In the genomic region with DNA sequence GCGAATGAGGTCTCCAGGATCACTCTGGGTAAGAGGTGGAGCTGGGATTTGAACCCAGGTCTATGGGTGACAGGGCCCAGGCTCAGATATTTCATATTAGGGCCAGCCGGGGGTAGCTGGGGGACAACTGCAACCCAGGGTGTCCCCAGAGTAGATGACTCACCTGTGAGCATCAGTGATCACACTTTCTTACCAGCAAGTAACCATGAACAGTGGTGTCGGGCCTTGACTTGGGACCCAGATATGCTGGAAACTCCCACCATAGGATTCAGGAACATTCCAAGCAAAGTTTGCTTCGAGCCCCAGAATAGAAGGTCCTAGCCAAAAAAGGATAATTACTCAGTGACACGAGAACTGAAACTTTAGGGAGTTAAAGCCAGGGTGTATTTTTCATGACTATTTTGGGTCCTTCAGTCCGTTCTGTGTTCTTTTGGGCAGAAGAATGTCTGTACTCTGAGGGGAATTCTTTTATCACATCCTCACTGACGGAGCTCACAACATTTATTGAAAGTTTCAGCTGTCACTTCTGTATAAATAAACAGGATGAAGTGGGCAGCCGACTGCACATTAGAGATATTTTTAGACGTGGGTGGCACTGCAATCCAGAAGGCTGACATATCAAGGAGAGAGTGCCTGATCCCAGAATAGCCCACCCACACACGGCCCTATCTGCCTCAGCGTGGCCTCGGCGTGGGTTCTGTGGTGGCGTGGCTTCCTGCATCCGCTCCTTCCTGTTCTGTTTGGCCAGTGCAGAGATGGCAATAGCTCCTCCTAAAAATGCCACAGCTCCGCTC, we compare ENCODE assay signal across 8 cellular contexts. TPM values are rescaled to one million over a fixed set of nuclear protein-coding genes. Genes with fewer than 3 reads are reported as not detected.
DNase-seq lines count a peak whose midpoint lies in the region; ATAC-seq and TF ChIP-seq lines count a peak whose summit lies in the region.

No MANE protein-coding gene starts in this region.

- TF ChIP-seq CTCF in Peyer's patch (IDR thresholded peaks at IDR 0.05) (no peak), esophagus squamous epithelium (IDR thresholded peaks at IDR 0.05) (no peak), WERI-Rb-1 (IDR thresholded peaks at IDR 0.05; ENCODE audit: low read depth, low read length) (no peak)

- H3K4me3 ChIP-seq in Peyer's patch (no peak overlapping the region), esophagus squamous epithelium (no peak overlapping the region), WERI-Rb-1 (ENCODE audit: low read depth, low read length) (no peak overlapping the region)

- 35 to 52% methylated on average over 8 to 14 of the region's 16 CpGs for WGBS in esophagus squamous epithelium, 2 donors

- H3K4me1 ChIP-seq in Peyer's patch (no peaks in the 10 kb centered on the region), esophagus squamous epithelium (peaks cover 0 to 16% (median 0%) of the 10 kb centered on the region in 3 donors)

- H3K36me3 ChIP-seq in Peyer's patch (no peaks in the 10 kb centered on the region), esophagus squamous epithelium (no peaks in the 10 kb centered on the region), WERI-Rb-1 (no peaks in the 10 kb centered on the region)

- DNase-seq in GDM1 (lab: John Stamatoyannopoulos, UW) (peak; percentile 83), Peyer's patch (peak in 1 of 3 donors; percentile 50), esophagus squamous epithelium (lab: John Stamatoyannopoulos, UW) (no peak), posterior vena cava (ENCODE audit: low spot score) (peak; percentile 90), WERI-Rb-1 (no peak), NCI-H82 (lab: John Stamatoyannopoulos, UW) (no peak)

- intact Hi-C loops in esophagus squamous epithelium (cut with DNase I) = no loop called here
- intact Hi-C loops in posterior vena cava (cut with DNase I) = no loop called here

- H3K27ac ChIP-seq in Peyer's patch = peak overlapping the region in 3 of 4 donors; percentile 25 to 73 (median 39)
- peak overlapping the region; percentile 40 to 86 (median 68) for H3K27ac ChIP-seq in esophagus squamous epithelium
- no peak overlapping the region for H3K27ac ChIP-seq in WERI-Rb-1

- TF ChIP-seq POLR2A in Peyer's patch (IDR thresholded peaks at IDR 0.05) = no peak
- TF ChIP-seq POLR2A in esophagus squamous epithelium (IDR thresholded peaks at IDR 0.05) = no peak

- H3K27me3 ChIP-seq in Peyer's patch (no peaks in the 10 kb centered on the region), esophagus squamous epithelium (no peaks in the 10 kb centered on the region), WERI-Rb-1 (ENCODE audit: insufficient read depth, low read depth, severe bottlenecking) (no peaks in the 10 kb centered on the region)

- ATAC-seq in GM19328 (IDR thresholded peaks at IDR 0.05; ENCODE audit: unreplicated experiment) (no peak), HG03139 (IDR thresholded peaks at IDR 0.05; ENCODE audit: unreplicated experiment) (no peak)

- H3K9me3 ChIP-seq in Peyer's patch (no peaks in the 10 kb centered on the region), esophagus squamous epithelium (no peaks in the 10 kb centered on the region), WERI-Rb-1 (ENCODE audit: severe bottlenecking) (no peaks in the 10 kb centered on the region)

RNA-seq across cellular contexts. Expression of gene RAMP1, which starts 45.6 kb away (rescaled TPM):
- total RNA-seq in Peyer's patch = 10 to 100 TPM; 11.6 to 87.4 (median 37.1) TPM
- total RNA-seq in esophagus squamous epithelium = 10 to 100 TPM in 1 of 4 donors, 1 to 10 TPM in 2, under 1 TPM in 1; 0.76 to 11.3 (median 4.0) TPM
- 100 to 1,000 TPM; 114 to 116 TPM for total RNA-seq in posterior vena cava

Comparison
In these comparisons a context has a peak if more than half of its experiments do, and no peak if none do; other contexts are left out.
1. DNase-seq: peak in GDM1 (single experiment) and posterior vena cava (single experiment); none in esophagus squamous epithelium (single experiment), WERI-Rb-1 (single experiment) and NCI-H82 (single experiment).